ENCODE assay signal across 1 cellular context in the genomic region with DNA sequence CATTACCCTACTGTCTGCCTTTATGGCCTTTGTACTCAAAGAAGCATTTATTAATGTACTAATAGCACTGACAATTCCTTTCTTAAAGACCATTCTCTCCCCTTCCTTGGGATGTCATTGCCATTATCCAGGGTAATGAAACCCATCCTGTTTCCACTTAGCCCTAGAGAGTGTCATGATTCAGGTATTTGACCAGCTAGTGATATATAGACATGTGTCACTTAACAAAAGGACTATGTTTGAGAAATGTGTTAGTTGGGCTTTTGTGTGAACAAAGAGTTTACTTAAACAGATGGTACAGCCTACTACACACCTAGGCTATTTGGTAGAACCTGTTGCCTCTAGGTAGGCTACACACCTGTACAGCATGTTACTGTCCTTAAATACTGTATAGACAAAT.
TF ChIP-seq lines count a peak whose summit lies in the region.

No MANE protein-coding gene starts in this region.

TF ChIP-seq in GM23338, 12 proteins besides CTCF, POLR2A, EP300 and RAD21 (continued from another document):
- TF ChIP-seq, protein P1, sequence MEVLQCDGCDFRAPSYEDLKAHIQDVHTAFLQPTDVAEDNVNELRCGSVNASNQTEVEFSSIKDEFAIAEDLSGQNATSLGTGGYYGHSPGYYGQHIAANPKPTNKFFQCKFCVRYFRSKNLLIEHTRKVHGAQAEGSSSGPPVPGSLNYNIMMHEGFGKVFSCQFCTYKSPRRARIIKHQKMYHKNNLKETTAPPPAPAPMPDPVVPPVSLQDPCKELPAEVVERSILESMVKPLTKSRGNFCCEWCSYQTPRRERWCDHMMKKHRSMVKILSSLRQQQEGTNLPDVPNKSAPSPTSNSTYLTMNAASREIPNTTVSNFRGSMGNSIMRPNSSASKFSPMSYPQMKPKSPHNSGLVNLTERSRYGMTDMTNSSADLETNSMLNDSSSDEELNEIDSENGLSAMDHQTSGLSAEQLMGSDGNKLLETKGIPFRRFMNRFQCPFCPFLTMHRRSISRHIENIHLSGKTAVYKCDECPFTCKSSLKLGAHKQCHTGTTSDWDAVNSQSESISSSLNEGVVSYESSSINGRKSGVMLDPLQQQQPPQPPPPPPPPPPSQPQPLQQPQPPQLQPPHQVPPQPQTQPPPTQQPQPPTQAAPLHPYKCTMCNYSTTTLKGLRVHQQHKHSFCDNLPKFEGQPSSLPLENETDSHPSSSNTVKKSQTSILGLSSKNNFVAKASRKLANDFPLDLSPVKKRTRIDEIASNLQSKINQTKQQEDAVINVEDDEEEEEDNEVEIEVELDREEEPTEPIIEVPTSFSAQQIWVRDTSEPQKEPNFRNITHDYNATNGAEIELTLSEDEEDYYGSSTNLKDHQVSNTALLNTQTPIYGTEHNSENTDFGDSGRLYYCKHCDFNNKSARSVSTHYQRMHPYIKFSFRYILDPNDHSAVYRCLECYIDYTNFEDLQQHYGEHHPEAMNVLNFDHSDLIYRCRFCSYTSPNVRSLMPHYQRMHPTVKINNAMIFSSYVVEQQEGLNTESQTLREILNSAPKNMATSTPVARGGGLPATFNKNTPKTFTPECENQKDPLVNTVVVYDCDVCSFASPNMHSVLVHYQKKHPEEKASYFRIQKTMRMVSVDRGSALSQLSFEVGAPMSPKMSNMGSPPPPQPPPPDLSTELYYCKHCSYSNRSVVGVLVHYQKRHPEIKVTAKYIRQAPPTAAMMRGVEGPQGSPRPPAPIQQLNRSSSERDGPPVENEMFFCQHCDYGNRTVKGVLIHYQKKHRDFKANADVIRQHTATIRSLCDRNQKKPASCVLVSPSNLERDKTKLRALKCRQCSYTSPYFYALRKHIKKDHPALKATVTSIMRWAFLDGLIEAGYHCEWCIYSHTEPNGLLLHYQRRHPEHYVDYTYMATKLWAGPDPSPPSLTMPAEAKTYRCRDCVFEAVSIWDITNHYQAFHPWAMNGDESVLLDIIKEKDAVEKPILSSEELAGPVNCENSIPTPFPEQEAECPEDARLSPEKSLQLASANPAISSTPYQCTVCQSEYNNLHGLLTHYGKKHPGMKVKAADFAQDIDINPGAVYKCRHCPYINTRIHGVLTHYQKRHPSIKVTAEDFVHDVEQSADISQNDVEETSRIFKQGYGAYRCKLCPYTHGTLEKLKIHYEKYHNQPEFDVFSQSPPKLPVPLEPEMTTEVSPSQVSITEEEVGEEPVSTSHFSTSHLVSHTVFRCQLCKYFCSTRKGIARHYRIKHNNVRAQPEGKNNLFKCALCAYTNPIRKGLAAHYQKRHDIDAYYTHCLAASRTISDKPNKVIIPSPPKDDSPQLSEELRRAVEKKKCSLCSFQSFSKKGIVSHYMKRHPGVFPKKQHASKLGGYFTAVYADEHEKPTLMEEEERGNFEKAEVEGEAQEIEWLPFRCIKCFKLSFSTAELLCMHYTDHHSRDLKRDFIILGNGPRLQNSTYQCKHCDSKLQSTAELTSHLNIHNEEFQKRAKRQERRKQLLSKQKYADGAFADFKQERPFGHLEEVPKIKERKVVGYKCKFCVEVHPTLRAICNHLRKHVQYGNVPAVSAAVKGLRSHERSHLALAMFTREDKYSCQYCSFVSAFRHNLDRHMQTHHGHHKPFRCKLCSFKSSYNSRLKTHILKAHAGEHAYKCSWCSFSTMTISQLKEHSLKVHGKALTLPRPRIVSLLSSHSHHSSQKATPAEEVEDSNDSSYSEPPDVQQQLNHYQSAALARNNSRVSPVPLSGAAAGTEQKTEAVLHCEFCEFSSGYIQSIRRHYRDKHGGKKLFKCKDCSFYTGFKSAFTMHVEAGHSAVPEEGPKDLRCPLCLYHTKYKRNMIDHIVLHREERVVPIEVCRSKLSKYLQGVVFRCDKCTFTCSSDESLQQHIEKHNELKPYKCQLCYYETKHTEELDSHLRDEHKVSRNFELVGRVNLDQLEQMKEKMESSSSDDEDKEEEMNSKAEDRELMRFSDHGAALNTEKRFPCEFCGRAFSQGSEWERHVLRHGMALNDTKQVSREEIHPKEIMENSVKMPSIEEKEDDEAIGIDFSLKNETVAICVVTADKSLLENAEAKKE (CRISPR knock-in tag; IDR thresholded peaks at IDR 0.05) = no peak
- TF ChIP-seq POLR2AphosphoS5 (IDR thresholded peaks at IDR 0.05; ENCODE audit: low read depth) (no peak), NANOG (IDR thresholded peaks at IDR 0.05; ENCODE audit: borderline replicate concordance) (no peak), CREB1 (CRISPR knock-in tag; IDR thresholded peaks at IDR 0.05; ENCODE audit: low read depth) (no peak), ZNF114 (CRISPR knock-in tag; IDR thresholded peaks at IDR 0.05) (no peak)
